Comparison of ENCODE assay signal across 8 cellular contexts in the genomic region with DNA sequence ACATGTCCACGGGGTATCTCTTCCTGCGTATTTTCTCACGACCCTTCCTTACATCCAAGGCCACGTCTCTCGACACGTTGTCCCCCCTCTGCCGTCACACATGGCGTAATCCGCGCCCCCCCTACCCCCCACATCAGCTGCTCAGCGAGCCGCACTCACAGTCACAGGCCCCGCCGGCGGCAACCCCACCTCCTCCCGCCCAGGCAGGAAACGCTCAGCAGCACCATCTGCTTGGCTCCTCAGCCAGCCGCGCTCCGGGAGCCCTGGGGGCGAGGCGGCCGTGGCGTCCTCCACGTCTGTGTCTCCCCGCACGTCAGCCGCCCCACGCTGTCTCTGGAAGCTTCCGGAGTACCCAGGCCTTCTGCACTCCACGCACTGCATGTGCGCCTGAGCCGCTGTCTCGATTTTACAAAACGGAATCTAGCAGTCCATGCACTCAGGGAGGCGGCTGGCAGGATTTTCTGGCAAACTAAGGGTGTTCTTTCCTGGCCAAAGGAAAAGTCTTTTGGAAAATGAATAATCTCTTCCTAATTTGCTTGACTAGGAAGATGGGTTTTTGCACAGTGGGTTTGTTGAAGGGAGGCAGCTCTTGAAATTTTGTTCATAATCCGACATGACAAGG.
A peak's percentile ranks its signal among the peaks of the same experiment; 100 is the strongest.
DNase-seq lines count a peak whose midpoint lies in the region; ATAC-seq and TF ChIP-seq lines count a peak whose summit lies in the region.

No MANE protein-coding gene starts in this region.

- peak; percentile 85 for DNase-seq in Karpas-422
- peak; percentile 95 for DNase-seq in activated CD4-positive, alpha-beta T cell treated with anti-CD3 and anti-CD28 coated beads, Interleukin-2, amount 10 ng/mL, durations not matched to agents 24 days and 14 days
- peak; percentile 73 to 86 for DNase-seq in lung microvascular endothelial cell (ENCODE audit: low read depth in 2 of 2)
- DNase-seq in stimulated activated CD8-positive, alpha-beta memory T cell treated with anti-CD3 and anti-CD28 coated beads, Interleukin-15, amount 100 ng/mL, for 4 hours (ENCODE audit: low read depth in 2 of 2) = peak; percentile 66 to 72
- no peak for DNase-seq in erythroblast (lab: John Stamatoyannopoulos, UW)

- peaks cover 44% of the 10 kb centered on the region for H3K4me1 ChIP-seq in Karpas-422 (ENCODE audit: low read length)

- H3K27ac Mint-ChIP-seq in activated CD4-positive, alpha-beta T cell treated with anti-CD3 and anti-CD28 coated beads, Interleukin-2, amount 10 ng/mL, durations not matched to agents 24 days and 14 days = peak overlapping the region; percentile 93

- intact Hi-C loops in activated CD4-positive, alpha-beta T cell treated with anti-CD3 and anti-CD28 coated beads, Interleukin-2, amount 10 ng/mL, durations not matched to agents 24 days and 14 days (cut with micrococcal nuclease) = no loop called here

- no peaks in the 10 kb centered on the region for H3K79me2 ChIP-seq in Karpas-422 (ENCODE audit: low read length)

- no peak for TF ChIP-seq POLR2A in erythroblast (IDR thresholded peaks at IDR 0.05; ENCODE audit: low read length)

- peak overlapping the region; percentile 79 for H3K4me2 ChIP-seq in Karpas-422 (ENCODE audit: low read depth, low read length, poor library complexity, severe bottlenecking)

- peak overlapping the region; percentile 85 for H3K27ac ChIP-seq in Karpas-422 (ENCODE audit: low read length)
- peak overlapping the region; percentile 77 for H3K27ac ChIP-seq in cingulate gyrus (ENCODE audit: low read depth, low read length)

- no peaks in the 10 kb centered on the region for H3K27me3 Mint-ChIP-seq in activated CD4-positive, alpha-beta T cell treated with anti-CD3 and anti-CD28 coated beads, Interleukin-2, amount 10 ng/mL, durations not matched to agents 24 days and 14 days

- no peaks in the 10 kb centered on the region for H3K27me3 ChIP-seq in Karpas-422 (ENCODE audit: low read length)

- H3K9me2 ChIP-seq in Karpas-422 (replicated peaks; ENCODE audit: insufficient read depth, low read length) = no peaks in the 10 kb centered on the region

- H3K4me1 Mint-ChIP-seq in activated CD4-positive, alpha-beta T cell treated with anti-CD3 and anti-CD28 coated beads, Interleukin-2, amount 10 ng/mL, durations not matched to agents 24 days and 14 days = peaks cover 24% of the 10 kb centered on the region

- H3K36me3 ChIP-seq in Karpas-422 (ENCODE audit: insufficient read depth, low read length) = no peaks in the 10 kb centered on the region

- H4K20me1 ChIP-seq in Karpas-422 (ENCODE audit: insufficient read depth, low read depth, low read length) = no peaks in the 10 kb centered on the region

- H3K9me3 Mint-ChIP-seq in activated CD4-positive, alpha-beta T cell treated with anti-CD3 and anti-CD28 coated beads, Interleukin-2, amount 10 ng/mL, durations not matched to agents 24 days and 14 days = no peaks in the 10 kb centered on the region

- H3K4me3 ChIP-seq in Karpas-422 (ENCODE audit: low read length) = peak overlapping the region; percentile 64

- H2AFZ ChIP-seq in Karpas-422 (ENCODE audit: low read length) = peak overlapping the region; percentile 84; the same call in 1 of the 2 replicates

- peak overlapping the region; percentile 78 for H3K4me3 Mint-ChIP-seq in activated CD4-positive, alpha-beta T cell treated with anti-CD3 and anti-CD28 coated beads, Interleukin-2, amount 10 ng/mL, durations not matched to agents 24 days and 14 days

- peak; percentile 54 for ATAC-seq in GM18907 (IDR thresholded peaks at IDR 0.05; ENCODE audit: unreplicated experiment)
- no peak for ATAC-seq in HG02973 (IDR thresholded peaks at IDR 0.05; ENCODE audit: unreplicated experiment)

- peak overlapping the region; percentile 75 for H3K9ac ChIP-seq in Karpas-422 (ENCODE audit: low read length)

- H3K9me3 ChIP-seq in Karpas-422 (ENCODE audit: low read length) = no peaks in the 10 kb centered on the region

- peaks cover 5% of the 10 kb centered on the region for H3K36me3 Mint-ChIP-seq in activated CD4-positive, alpha-beta T cell treated with anti-CD3 and anti-CD28 coated beads, Interleukin-2, amount 10 ng/mL, durations not matched to agents 24 days and 14 days (ENCODE audit: low read depth)

Comparison
In these comparisons a context has a peak if more than half of its experiments do, and no peak if none do; other contexts are left out.
1. DNase-seq: peak in Karpas-422 (single experiment), activated CD4-positive, alpha-beta T cell treated with anti-CD3 and anti-CD28 coated beads, Interleukin-2, amount 10 ng/mL, durations not matched to agents 24 days and 14 days (single experiment), lung microvascular endothelial cell (2 of 2) and stimulated activated CD8-positive, alpha-beta memory T cell treated with anti-CD3 and anti-CD28 coated beads, Interleukin-15, amount 100 ng/mL, for 4 hours (2 of 2); none in erythroblast (0 of 2).